Comparison of ENCODE assay signal across 1 cellular context in the genomic region with DNA sequence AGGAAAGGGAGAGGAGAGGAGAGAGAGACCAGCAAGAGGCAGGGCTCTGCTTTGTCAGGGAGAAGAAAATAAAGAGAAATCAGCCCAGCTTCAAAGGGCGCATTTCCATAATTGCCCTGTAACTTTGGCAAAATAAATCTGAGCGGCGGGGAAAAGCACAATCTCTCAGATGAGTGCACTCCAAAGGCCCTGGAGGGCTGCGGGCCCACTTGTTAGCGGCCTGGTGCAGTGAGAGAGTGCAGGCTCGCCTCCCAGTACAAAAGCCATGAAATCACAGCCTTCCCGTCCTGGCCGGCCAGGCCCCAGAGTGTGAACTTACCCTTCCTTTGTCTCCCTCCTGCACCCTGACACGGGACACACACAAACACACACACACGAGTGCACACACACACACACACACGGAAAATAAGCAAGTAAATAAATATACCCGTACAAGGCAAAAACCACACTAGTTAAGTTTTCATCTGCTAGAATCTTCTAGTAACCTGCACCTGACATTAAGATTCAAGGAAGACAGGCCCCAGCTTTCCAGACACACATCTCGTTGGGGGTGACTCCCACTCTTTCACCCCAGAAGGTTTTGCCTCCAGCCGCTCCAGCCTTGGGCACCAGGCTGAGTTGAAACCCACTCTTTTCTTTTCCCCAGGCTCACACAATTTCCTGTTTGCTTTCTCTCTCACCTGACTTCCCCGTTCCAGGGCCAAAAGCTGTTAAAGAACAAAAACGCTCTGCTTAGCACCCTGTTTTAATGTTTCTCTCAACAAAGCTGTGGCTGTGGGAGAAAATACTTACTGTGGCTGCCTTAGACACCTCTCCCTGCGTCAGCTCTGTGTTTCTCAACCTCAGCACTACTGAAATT.
TF ChIP-seq lines count a peak whose summit lies in the region.

No MANE protein-coding gene starts in this region.

TF ChIP-seq in HepG2, 621 proteins besides CTCF, POLR2A, EP300 and RAD21 (continued from another document and continues in another):
- peak; percentile 13; the same call in 1 of the 2 replicates for TF ChIP-seq TBX2 (CRISPR knock-in tag; IDR thresholded peaks at IDR 0.05; ENCODE audit: borderline replicate concordance)
- TF ChIP-seq SMAD3 (CRISPR knock-in tag; IDR thresholded peaks at IDR 0.05): no peak
- TF ChIP-seq ZNF12 (CRISPR knock-in tag; IDR thresholded peaks at IDR 0.05): no peak
- TF ChIP-seq ZNF709 (CRISPR knock-in tag; IDR thresholded peaks at IDR 0.05): no peak
- TF ChIP-seq, protein P1, sequence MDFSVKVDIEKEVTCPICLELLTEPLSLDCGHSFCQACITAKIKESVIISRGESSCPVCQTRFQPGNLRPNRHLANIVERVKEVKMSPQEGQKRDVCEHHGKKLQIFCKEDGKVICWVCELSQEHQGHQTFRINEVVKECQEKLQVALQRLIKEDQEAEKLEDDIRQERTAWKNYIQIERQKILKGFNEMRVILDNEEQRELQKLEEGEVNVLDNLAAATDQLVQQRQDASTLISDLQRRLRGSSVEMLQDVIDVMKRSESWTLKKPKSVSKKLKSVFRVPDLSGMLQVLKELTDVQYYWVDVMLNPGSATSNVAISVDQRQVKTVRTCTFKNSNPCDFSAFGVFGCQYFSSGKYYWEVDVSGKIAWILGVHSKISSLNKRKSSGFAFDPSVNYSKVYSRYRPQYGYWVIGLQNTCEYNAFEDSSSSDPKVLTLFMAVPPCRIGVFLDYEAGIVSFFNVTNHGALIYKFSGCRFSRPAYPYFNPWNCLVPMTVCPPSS (IDR thresholded peaks at IDR 0.05): no peak
- no peak for TF ChIP-seq GATAD2A (CRISPR knock-in tag; IDR thresholded peaks at IDR 0.05)
- TF ChIP-seq MYC (CRISPR knock-in tag; IDR thresholded peaks at IDR 0.05; ENCODE audit: borderline replicate concordance): no peak
- TF ChIP-seq TGIF2 (CRISPR knock-in tag; IDR thresholded peaks at IDR 0.05): no peak
- no peak for TF ChIP-seq ZBTB3 (CRISPR knock-in tag; IDR thresholded peaks at IDR 0.05; ENCODE audit: borderline replicate concordance, low read depth)
- TF ChIP-seq FOSL2 (CRISPR knock-in tag; IDR thresholded peaks at IDR 0.05): no peak
- no peak for TF ChIP-seq ZBTB34 (CRISPR knock-in tag; IDR thresholded peaks at IDR 0.05)
- TF ChIP-seq ATF1 (CRISPR knock-in tag; IDR thresholded peaks at IDR 0.05): no peak
- no peak for TF ChIP-seq ZNF841 (CRISPR knock-in tag; IDR thresholded peaks at IDR 0.05; ENCODE audit: borderline replicate concordance)
- no peak for TF ChIP-seq PAF1 (CRISPR knock-in tag; IDR thresholded peaks at IDR 0.05)
- peak; percentile 55; the same call in 1 of the 2 replicates for TF ChIP-seq ZFY (CRISPR knock-in tag; IDR thresholded peaks at IDR 0.05)
- TF ChIP-seq GPN1 (CRISPR knock-in tag; IDR thresholded peaks at IDR 0.05; ENCODE audit: borderline replicate concordance): no peak
- TF ChIP-seq ZFX (CRISPR knock-in tag; IDR thresholded peaks at IDR 0.05; ENCODE audit: low read depth): peak; percentile 77
- TF ChIP-seq ZSCAN31 (CRISPR knock-in tag; IDR thresholded peaks at IDR 0.05; ENCODE audit: low read depth): no peak
- no peak for TF ChIP-seq ZNF563 (CRISPR knock-in tag; IDR thresholded peaks at IDR 0.05)
- TF ChIP-seq CAMTA2 (CRISPR knock-in tag; IDR thresholded peaks at IDR 0.05; ENCODE audit: borderline replicate concordance): no peak
- TF ChIP-seq KDM5A (IDR thresholded peaks at IDR 0.05; ENCODE audit: borderline replicate concordance, low read length): no peak
- no peak for TF ChIP-seq KLF12 (CRISPR knock-in tag; IDR thresholded peaks at IDR 0.05; ENCODE audit: borderline replicate concordance)
- TF ChIP-seq, protein P2, sequence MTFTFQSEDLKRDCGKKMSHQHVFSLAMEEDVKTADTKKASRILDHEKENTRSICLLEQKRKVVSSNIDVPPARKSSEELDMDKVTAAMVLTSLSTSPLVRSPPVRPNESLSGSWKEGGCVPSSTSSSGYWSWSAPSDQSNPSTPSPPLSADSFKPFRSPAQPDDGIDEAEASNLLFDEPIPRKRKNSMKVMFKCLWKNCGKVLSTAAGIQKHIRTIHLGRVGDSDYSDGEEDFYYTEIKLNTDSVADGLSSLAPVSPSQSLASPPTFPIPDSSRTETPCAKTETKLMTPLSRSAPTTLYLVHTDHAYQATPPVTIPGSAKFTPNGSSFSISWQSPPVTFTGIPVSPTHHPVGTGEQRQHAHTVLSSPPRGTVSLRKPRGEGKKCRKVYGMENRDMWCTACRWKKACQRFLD (CRISPR knock-in tag; IDR thresholded peaks at IDR 0.05; ENCODE audit: borderline replicate concordance): no peak
- TF ChIP-seq, protein P3, sequence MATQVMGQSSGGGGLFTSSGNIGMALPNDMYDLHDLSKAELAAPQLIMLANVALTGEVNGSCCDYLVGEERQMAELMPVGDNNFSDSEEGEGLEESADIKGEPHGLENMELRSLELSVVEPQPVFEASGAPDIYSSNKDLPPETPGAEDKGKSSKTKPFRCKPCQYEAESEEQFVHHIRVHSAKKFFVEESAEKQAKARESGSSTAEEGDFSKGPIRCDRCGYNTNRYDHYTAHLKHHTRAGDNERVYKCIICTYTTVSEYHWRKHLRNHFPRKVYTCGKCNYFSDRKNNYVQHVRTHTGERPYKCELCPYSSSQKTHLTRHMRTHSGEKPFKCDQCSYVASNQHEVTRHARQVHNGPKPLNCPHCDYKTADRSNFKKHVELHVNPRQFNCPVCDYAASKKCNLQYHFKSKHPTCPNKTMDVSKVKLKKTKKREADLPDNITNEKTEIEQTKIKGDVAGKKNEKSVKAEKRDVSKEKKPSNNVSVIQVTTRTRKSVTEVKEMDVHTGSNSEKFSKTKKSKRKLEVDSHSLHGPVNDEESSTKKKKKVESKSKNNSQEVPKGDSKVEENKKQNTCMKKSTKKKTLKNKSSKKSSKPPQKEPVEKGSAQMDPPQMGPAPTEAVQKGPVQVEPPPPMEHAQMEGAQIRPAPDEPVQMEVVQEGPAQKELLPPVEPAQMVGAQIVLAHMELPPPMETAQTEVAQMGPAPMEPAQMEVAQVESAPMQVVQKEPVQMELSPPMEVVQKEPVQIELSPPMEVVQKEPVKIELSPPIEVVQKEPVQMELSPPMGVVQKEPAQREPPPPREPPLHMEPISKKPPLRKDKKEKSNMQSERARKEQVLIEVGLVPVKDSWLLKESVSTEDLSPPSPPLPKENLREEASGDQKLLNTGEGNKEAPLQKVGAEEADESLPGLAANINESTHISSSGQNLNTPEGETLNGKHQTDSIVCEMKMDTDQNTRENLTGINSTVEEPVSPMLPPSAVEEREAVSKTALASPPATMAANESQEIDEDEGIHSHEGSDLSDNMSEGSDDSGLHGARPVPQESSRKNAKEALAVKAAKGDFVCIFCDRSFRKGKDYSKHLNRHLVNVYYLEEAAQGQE (IDR thresholded peaks at IDR 0.05; ENCODE audit: borderline replicate concordance in 1 of 2, low read depth in 1 of 2, low read length in 2 of 2): no peak
- no peak for TF ChIP-seq ZBTB20 (CRISPR knock-in tag; IDR thresholded peaks at IDR 0.05; ENCODE audit: borderline replicate concordance, low read depth)
- no peak for TF ChIP-seq ZNF781 (CRISPR knock-in tag; IDR thresholded peaks at IDR 0.05; ENCODE audit: borderline replicate concordance, not compliant biosample characterization)
- no peak for TF ChIP-seq ZNF768 (CRISPR knock-in tag; IDR thresholded peaks at IDR 0.05)
- TF ChIP-seq ZNF468 (CRISPR knock-in tag; IDR thresholded peaks at IDR 0.05): no peak
- TF ChIP-seq, protein P4, sequence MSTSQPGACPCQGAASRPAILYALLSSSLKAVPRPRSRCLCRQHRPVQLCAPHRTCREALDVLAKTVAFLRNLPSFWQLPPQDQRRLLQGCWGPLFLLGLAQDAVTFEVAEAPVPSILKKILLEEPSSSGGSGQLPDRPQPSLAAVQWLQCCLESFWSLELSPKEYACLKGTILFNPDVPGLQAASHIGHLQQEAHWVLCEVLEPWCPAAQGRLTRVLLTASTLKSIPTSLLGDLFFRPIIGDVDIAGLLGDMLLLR (CRISPR knock-in tag; IDR thresholded peaks at IDR 0.05): no peak
- no peak for TF ChIP-seq FOXC1 (CRISPR knock-in tag; IDR thresholded peaks at IDR 0.05; ENCODE audit: borderline replicate concordance)
- TF ChIP-seq, protein P5, sequence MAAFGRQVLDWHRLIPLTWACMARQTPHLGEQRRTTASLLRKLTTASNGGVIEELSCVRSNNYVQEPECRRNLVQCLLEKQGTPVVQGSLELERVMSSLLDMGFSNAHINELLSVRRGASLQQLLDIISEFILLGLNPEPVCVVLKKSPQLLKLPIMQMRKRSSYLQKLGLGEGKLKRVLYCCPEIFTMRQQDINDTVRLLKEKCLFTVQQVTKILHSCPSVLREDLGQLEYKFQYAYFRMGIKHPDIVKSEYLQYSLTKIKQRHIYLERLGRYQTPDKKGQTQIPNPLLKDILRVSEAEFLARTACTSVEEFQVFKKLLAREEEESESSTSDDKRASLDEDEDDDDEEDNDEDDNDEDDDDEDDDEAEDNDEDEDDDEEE (CRISPR knock-in tag; IDR thresholded peaks at IDR 0.05): no peak
- TF ChIP-seq, protein P6, sequence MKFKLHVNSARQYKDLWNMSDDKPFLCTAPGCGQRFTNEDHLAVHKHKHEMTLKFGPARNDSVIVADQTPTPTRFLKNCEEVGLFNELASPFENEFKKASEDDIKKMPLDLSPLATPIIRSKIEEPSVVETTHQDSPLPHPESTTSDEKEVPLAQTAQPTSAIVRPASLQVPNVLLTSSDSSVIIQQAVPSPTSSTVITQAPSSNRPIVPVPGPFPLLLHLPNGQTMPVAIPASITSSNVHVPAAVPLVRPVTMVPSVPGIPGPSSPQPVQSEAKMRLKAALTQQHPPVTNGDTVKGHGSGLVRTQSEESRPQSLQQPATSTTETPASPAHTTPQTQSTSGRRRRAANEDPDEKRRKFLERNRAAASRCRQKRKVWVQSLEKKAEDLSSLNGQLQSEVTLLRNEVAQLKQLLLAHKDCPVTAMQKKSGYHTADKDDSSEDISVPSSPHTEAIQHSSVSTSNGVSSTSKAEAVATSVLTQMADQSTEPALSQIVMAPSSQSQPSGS (CRISPR knock-in tag; IDR thresholded peaks at IDR 0.05): no peak
- no peak for TF ChIP-seq SCMH1 (CRISPR knock-in tag; IDR thresholded peaks at IDR 0.05; ENCODE audit: borderline replicate concordance)
- TF ChIP-seq, protein P7, sequence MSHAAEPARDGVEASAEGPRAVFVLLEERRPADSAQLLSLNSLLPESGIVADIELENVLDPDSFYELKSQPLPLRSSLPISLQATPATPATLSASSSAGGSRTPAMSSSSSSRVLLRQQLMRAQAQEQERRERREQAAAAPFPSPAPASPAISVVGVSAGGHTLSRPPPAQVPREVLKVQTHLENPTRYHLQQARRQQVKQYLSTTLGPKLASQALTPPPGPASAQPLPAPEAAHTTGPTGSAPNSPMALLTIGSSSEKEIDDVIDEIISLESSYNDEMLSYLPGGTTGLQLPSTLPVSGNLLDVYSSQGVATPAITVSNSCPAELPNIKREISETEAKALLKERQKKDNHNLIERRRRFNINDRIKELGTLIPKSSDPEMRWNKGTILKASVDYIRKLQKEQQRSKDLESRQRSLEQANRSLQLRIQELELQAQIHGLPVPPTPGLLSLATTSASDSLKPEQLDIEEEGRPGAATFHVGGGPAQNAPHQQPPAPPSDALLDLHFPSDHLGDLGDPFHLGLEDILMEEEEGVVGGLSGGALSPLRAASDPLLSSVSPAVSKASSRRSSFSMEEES (CRISPR knock-in tag; IDR thresholded peaks at IDR 0.05): 0 out of 2 replicates have a peak, but pooled peaks have one; percentile 17
- TF ChIP-seq NFE2L1 (CRISPR knock-in tag; IDR thresholded peaks at IDR 0.05; ENCODE audit: borderline replicate concordance): no peak
- TF ChIP-seq, protein P8, sequence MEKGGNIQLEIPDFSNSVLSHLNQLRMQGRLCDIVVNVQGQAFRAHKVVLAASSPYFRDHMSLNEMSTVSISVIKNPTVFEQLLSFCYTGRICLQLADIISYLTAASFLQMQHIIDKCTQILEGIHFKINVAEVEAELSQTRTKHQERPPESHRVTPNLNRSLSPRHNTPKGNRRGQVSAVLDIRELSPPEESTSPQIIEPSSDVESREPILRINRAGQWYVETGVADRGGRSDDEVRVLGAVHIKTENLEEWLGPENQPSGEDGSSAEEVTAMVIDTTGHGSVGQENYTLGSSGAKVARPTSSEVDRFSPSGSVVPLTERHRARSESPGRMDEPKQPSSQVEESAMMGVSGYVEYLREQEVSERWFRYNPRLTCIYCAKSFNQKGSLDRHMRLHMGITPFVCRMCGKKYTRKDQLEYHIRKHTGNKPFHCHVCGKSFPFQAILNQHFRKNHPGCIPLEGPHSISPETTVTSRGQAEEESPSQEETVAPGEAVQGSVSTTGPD (CRISPR knock-in tag; IDR thresholded peaks at IDR 0.05): no peak
- TF ChIP-seq SAFB2 (CRISPR knock-in tag; IDR thresholded peaks at IDR 0.05; ENCODE audit: borderline replicate concordance, low read depth): no peak
- peak; percentile 6; the same call in 1 of the 2 replicates for TF ChIP-seq ARID5B (CRISPR knock-in tag; IDR thresholded peaks at IDR 0.05)
